1 cellular context compared by ENCODE assay signal in genomic region chr5:85814596-85814995, GRCh38.
TF ChIP-seq lines count a peak whose summit lies in the region.

No MANE protein-coding gene starts in this region.

TF ChIP-seq in SK-N-SH, 30 proteins besides CTCF, POLR2A, EP300 and RAD21:
- TF ChIP-seq FOXM1 (IDR thresholded peaks at IDR 0.05; ENCODE audit: low read depth) (no peak), TCF12 (IDR thresholded peaks at IDR 0.05) (peak; percentile 7; the same call in 1 of the 2 replicates)
